8 cellular contexts compared by ENCODE assay signal in genomic region chr1:151165281-151165737, GRCh38. TPM values are rescaled to one million over a fixed set of nuclear protein-coding genes. Genes with fewer than 3 reads are reported as not detected.
DNase-seq lines count a peak whose midpoint lies in the region; ATAC-seq, FAIRE-seq and TF ChIP-seq lines count a peak whose summit lies in the region.

No MANE protein-coding gene starts in this region.

- H3K9ac ChIP-seq in KMS-11, result peak overlapping the region; percentile 62; the same call in 1 of the 2 replicates

- peaks cover 17% of the 10 kb centered on the region for H3K79me2 ChIP-seq in KMS-11 (ENCODE audit: insufficient read depth, low read depth)

- TF ChIP-seq CTCF in KMS-11 (conservative IDR thresholded peaks at IDR 0.05; ENCODE audit: low read depth, low read length) (no peak), osteocyte (IDR thresholded peaks at IDR 0.05) (no peak)

- peak overlapping the region; percentile 90 for H2AFZ ChIP-seq in KMS-11 (ENCODE audit: low read depth)

- peak overlapping the region; percentile 91 for H3K27ac Mint-ChIP-seq in activated T-helper 2 cell treated with anti-CD3 and anti-CD28 coated beads, Interferon-gamma antibody, Interleukin-2, Interleukin-4, amounts not matched to agents 10 μg/mL and 5 μg/mL and 100 μg/mL, durations not matched to agents 14 hours and 24 hours and 36 hours
- H3K27ac Mint-ChIP-seq in osteocyte (ENCODE audit: unreplicated experiment), result peak overlapping the region; percentile 97

- peak overlapping the region; percentile 97 for H3K4me3 ChIP-seq in KMS-11 (IDR thresholded peaks at IDR 0.05; ENCODE audit: insufficient read depth, low read depth, low read length)

- peak overlapping the region; percentile 91 for H3K4me3 Mint-ChIP-seq in activated T-helper 2 cell treated with anti-CD3 and anti-CD28 coated beads, Interferon-gamma antibody, Interleukin-2, Interleukin-4, amounts not matched to agents 10 μg/mL and 5 μg/mL and 100 μg/mL, durations not matched to agents 14 hours and 24 hours and 36 hours (ENCODE audit: low read depth)
- H3K4me3 Mint-ChIP-seq in osteocyte (ENCODE audit: unreplicated experiment), result peak overlapping the region; percentile 98

- no peak for TF ChIP-seq POLR2A in GM12891 (IDR thresholded peaks at IDR 0.05; ENCODE audit: low read depth, low read length)

- peak overlapping the region; percentile 91 for H3K4me2 ChIP-seq in KMS-11

- ATAC-seq in Right ventricle myocardium superior (ENCODE audit: poor library complexity), result peak; percentile 72

- no peaks in the 10 kb centered on the region for H3K27me3 Mint-ChIP-seq in activated T-helper 2 cell treated with anti-CD3 and anti-CD28 coated beads, Interferon-gamma antibody, Interleukin-2, Interleukin-4, amounts not matched to agents 10 μg/mL and 5 μg/mL and 100 μg/mL, durations not matched to agents 14 hours and 24 hours and 36 hours (ENCODE audit: low read depth)
- H3K27me3 Mint-ChIP-seq in osteocyte (ENCODE audit: unreplicated experiment), result no peaks in the 10 kb centered on the region

- H3K4me1 Mint-ChIP-seq in activated T-helper 2 cell treated with anti-CD3 and anti-CD28 coated beads, Interferon-gamma antibody, Interleukin-2, Interleukin-4, amounts not matched to agents 10 μg/mL and 5 μg/mL and 100 μg/mL, durations not matched to agents 14 hours and 24 hours and 36 hours (ENCODE audit: low read depth), result peaks cover 39% of the 10 kb centered on the region
- H3K4me1 Mint-ChIP-seq in osteocyte (ENCODE audit: unreplicated experiment), result peaks cover 31% of the 10 kb centered on the region

- peaks cover 24% of the 10 kb centered on the region for H3K4me1 ChIP-seq in KMS-11 (ENCODE audit: low read depth, poor library complexity, severe bottlenecking)

- FAIRE-seq in GM12891 (lab: Jason Lieb, UNC), result no peak

- H3K36me3 ChIP-seq in KMS-11 (ENCODE audit: insufficient read depth), result peaks cover 7% of the 10 kb centered on the region; the same call in 1 of the 2 replicates

- intact Hi-C loops in activated T-helper 2 cell treated with anti-CD3 and anti-CD28 coated beads, Interferon-gamma antibody, Interleukin-2, Interleukin-4, amounts not matched to agents 10 μg/mL and 5 μg/mL and 100 μg/mL, durations not matched to agents 14 hours and 24 hours and 36 hours (cut with micrococcal nuclease), result loop anchor here (1.0 to 2.0 kb wide), 3 partner anchors 8 to 33 kb away; partner anchors contain the start of genes PIP5K1A and VPS72
- intact Hi-C loops in Right ventricle myocardium superior (cut with DNase I), result no loop called here

- peak overlapping the region; percentile 31; the same call in 1 of the 2 replicates for H3K27ac ChIP-seq in KMS-11

- peak; percentile 79 for DNase-seq in NCI-H1092 treated with DMSO at 0.1 percent for 48 hours (lab: John Stamatoyannopoulos, UW)
- DNase-seq in NCI-H1092 (lab: John Stamatoyannopoulos, UW), result no peak
- no peak for DNase-seq in activated T-helper 2 cell treated with anti-CD3 and anti-CD28 coated beads, Interferon-gamma antibody, Interleukin-2, Interleukin-4, amounts not matched to agents 10 μg/mL and 5 μg/mL and 100 μg/mL, durations not matched to agents 14 hours and 24 hours and 36 hours (ENCODE audit: low spot score)
- DNase-seq in Right ventricle myocardium superior, result peak; percentile 65
- no peak for DNase-seq in osteocyte (ENCODE audit: extremely low spot score, unreplicated experiment)
- DNase-seq in GM12891 (ENCODE audit: insufficient read length, low spot score), result no peak
- DNase-seq in NOMO-1 treated with DMSO at 0.1 percent for 48 hours (lab: John Stamatoyannopoulos, UW; ENCODE audit: unreplicated experiment), result no peak

- H3K36me3 Mint-ChIP-seq in activated T-helper 2 cell treated with anti-CD3 and anti-CD28 coated beads, Interferon-gamma antibody, Interleukin-2, Interleukin-4, amounts not matched to agents 10 μg/mL and 5 μg/mL and 100 μg/mL, durations not matched to agents 14 hours and 24 hours and 36 hours (ENCODE audit: low read depth), result peaks cover 69% of the 10 kb centered on the region
- H3K36me3 Mint-ChIP-seq in osteocyte (ENCODE audit: unreplicated experiment), result peaks cover 20% of the 10 kb centered on the region

- no peaks in the 10 kb centered on the region for H3K9me3 Mint-ChIP-seq in activated T-helper 2 cell treated with anti-CD3 and anti-CD28 coated beads, Interferon-gamma antibody, Interleukin-2, Interleukin-4, amounts not matched to agents 10 μg/mL and 5 μg/mL and 100 μg/mL, durations not matched to agents 14 hours and 24 hours and 36 hours
- H3K9me3 Mint-ChIP-seq in osteocyte (ENCODE audit: unreplicated experiment), result no peaks in the 10 kb centered on the region

- no peaks in the 10 kb centered on the region for H3K27me3 ChIP-seq in KMS-11 (ENCODE audit: insufficient read depth, low read depth)

- H4K20me1 ChIP-seq in KMS-11 (ENCODE audit: insufficient read depth), result no peaks in the 10 kb centered on the region

TF ChIP-seq in GM12891, 5 proteins besides CTCF, POLR2A, EP300 and RAD21:
- TF ChIP-seq POLR2AphosphoS5 (IDR thresholded peaks at IDR 0.05; ENCODE audit: low read depth, low read length), result no peak
- TF ChIP-seq PAX5 (IDR thresholded peaks at IDR 0.05; ENCODE audit: insufficient read depth, low read length, severe bottlenecking), result no peak
- TF ChIP-seq SPI1 (IDR thresholded peaks at IDR 0.05; ENCODE audit: low read depth, low read length), result no peak
- no peak for TF ChIP-seq TAF1 (IDR thresholded peaks at IDR 0.05; ENCODE audit: low read depth, low read length)
- no peak for TF ChIP-seq POU2F2 (IDR thresholded peaks at IDR 0.05; ENCODE audit: low read depth, low read length)

RNA-seq across cellular contexts. Expression of gene LYSMD1, which starts 0.4 kb away (rescaled TPM):
- 3.6 and 4.9 TPM in 2 replicates for total RNA-seq in activated T-helper 2 cell treated with anti-CD3 and anti-CD28 coated beads, Interferon-gamma antibody, Interleukin-2, Interleukin-4, amounts not matched to agents 10 μg/mL and 5 μg/mL and 100 μg/mL, durations not matched to agents 14 hours and 24 hours and 36 hours
- total RNA-seq in Right ventricle myocardium superior (10.7 TPM), osteocyte (12.6 and 13.3 TPM in 2 replicates)
- 2.1 TPM for polyA plus RNA-seq in GM12891 (2012; ENCODE audit: low read depth, missing spikeins)

RNA-seq across cellular contexts. Expression of gene SCNM1, which starts 0.6 kb away (rescaled TPM):
- total RNA-seq in activated T-helper 2 cell treated with anti-CD3 and anti-CD28 coated beads, Interferon-gamma antibody, Interleukin-2, Interleukin-4, amounts not matched to agents 10 μg/mL and 5 μg/mL and 100 μg/mL, durations not matched to agents 14 hours and 24 hours and 36 hours, result 82.4 and 89.1 TPM in 2 replicates
- total RNA-seq in Right ventricle myocardium superior, result 17.5 TPM
- total RNA-seq in osteocyte, result 45.0 and 49.8 TPM in 2 replicates
- 57.4 TPM for polyA plus RNA-seq in GM12891 (2012; ENCODE audit: low read depth, missing spikeins)

RNA-seq across cellular contexts. Expression of gene TNFAIP8L2, which starts 8.9 kb away (rescaled TPM):
- total RNA-seq in activated T-helper 2 cell treated with anti-CD3 and anti-CD28 coated beads, Interferon-gamma antibody, Interleukin-2, Interleukin-4, amounts not matched to agents 10 μg/mL and 5 μg/mL and 100 μg/mL, durations not matched to agents 14 hours and 24 hours and 36 hours, result 24.3 and 28.7 TPM in 2 replicates
- total RNA-seq in Right ventricle myocardium superior, result 1.5 TPM
- total RNA-seq in osteocyte, result not detected in 2 replicates
- 12.5 TPM for polyA plus RNA-seq in GM12891 (2012; ENCODE audit: low read depth, missing spikeins)

RNA-seq across cellular contexts. Expression of gene TMOD4, which starts 10.5 kb away (rescaled TPM):
- 1.0 TPM in 1 of 2 replicates, not detected in the other for total RNA-seq in activated T-helper 2 cell treated with anti-CD3 and anti-CD28 coated beads, Interferon-gamma antibody, Interleukin-2, Interleukin-4, amounts not matched to agents 10 μg/mL and 5 μg/mL and 100 μg/mL, durations not matched to agents 14 hours and 24 hours and 36 hours
- not detected for total RNA-seq in Right ventricle myocardium superior
- total RNA-seq in osteocyte, result 2.8 TPM in 1 of 2 replicates, not detected in the other
- polyA plus RNA-seq in GM12891 (2012; ENCODE audit: low read depth, missing spikeins), result 0.98 TPM

RNA-seq across cellular contexts. Expression of gene SEMA6C, which starts 18.9 kb away (rescaled TPM):
- total RNA-seq in activated T-helper 2 cell treated with anti-CD3 and anti-CD28 coated beads, Interferon-gamma antibody, Interleukin-2, Interleukin-4, amounts not matched to agents 10 μg/mL and 5 μg/mL and 100 μg/mL, durations not matched to agents 14 hours and 24 hours and 36 hours, result 1.7 and 2.0 TPM in 2 replicates
- total RNA-seq in Right ventricle myocardium superior (56.6 TPM), osteocyte (24.7 and 28.2 TPM in 2 replicates)
- polyA plus RNA-seq in GM12891 (2012; ENCODE audit: low read depth, missing spikeins), result 0.31 TPM

Comparison
In these comparisons a context has a peak if more than half of its experiments do, and no peak if none do; other contexts are left out.
1. DNase-seq: peak in NCI-H1092 treated with DMSO at 0.1 percent for 48 hours (single experiment) and Right ventricle myocardium superior (single experiment); none in NCI-H1092 (single experiment), activated T-helper 2 cell treated with anti-CD3 and anti-CD28 coated beads, Interferon-gamma antibody, Interleukin-2, Interleukin-4, amounts not matched to agents 10 μg/mL and 5 μg/mL and 100 μg/mL, durations not matched to agents 14 hours and 24 hours and 36 hours (single experiment), osteocyte (single experiment), GM12891 (single experiment) and NOMO-1 treated with DMSO at 0.1 percent for 48 hours (single experiment).
2. RNA of gene TNFAIP8L2, which starts 8.9 kb away (total RNA-seq): 24.3 to 28.7 TPM in activated T-helper 2 cell treated with anti-CD3 and anti-CD28 coated beads, Interferon-gamma antibody, Interleukin-2, Interleukin-4, amounts not matched to agents 10 μg/mL and 5 μg/mL and 100 μg/mL, durations not matched to agents 14 hours and 24 hours and 36 hours; 1.5 TPM in Right ventricle myocardium superior (single experiment) and not detected in osteocyte; every median in the first group is over 10 times any median in the second.